23 cellular contexts compared by ENCODE assay signal in the genomic region with DNA sequence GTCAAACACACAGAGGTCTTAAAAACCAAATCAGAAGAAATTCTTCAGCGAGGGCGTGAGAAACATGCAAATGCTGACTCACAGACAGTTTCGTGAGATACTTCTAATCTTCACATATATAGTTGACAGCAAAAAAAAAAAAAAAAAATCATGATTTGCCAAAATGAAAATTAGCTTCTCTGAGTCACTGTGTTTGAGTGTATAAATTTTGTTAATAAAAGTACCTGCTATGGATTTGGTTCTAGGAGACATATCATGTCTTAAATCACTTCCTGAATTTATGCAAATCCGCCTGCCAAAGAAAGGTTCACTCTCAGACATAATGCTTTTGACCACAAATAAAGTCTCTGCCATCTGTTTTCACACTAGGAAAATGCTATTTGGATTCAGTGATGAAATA.
DNase-seq lines count a peak whose midpoint lies in the region; ATAC-seq, FAIRE-seq and TF ChIP-seq lines count a peak whose summit lies in the region.
"Had no signal": no experiment of that assay in that cellular context is flagged by ENCODE, and none has a peak within 500 bp of the region (broad histone marks: within the 10 kb centered on the region; RNA-seq: fewer than 3 reads in every experiment).

No MANE protein-coding gene starts in this region.

- no peak for TF ChIP-seq CTCF in D721Med (IDR thresholded peaks at IDR 0.05; ENCODE audit: insufficient read depth, missing control alignments)

- no peak for DNase-seq in D721Med (ENCODE audit: insufficient read length, low spot score)
- DNase-seq in NCI-H526 treated with DMSO at 0.1 percent for 48 hours (lab: John Stamatoyannopoulos, UW) = peak; percentile 95
- DNase-seq in NCI-H2107 (lab: John Stamatoyannopoulos, UW) = no peak
- no peak for DNase-seq in medulla oblongata (ENCODE audit: extremely low spot score)
- DNase-seq: activated CD4-positive, alpha-beta T cell treated with anti-CD3 and anti-CD28 coated beads, Interleukin-2, amount 10 ng/mL, durations not matched to agents 24 days and 14 days; activated CD8-positive, alpha-beta memory T cell treated with anti-CD3 and anti-CD28 coated beads, Interleukin-2, amount 50 U/mL, for 4 hours; activated effector memory CD4-positive, alpha-beta T cell treated with Interleukin-2 at 50 U/mL for 16 hours; brain microvascular endothelial cell; H7; left cardiac atrium; NCI-H774; pancreas; Right ventricle myocardium superior had no signal

- peak; percentile 41 for FAIRE-seq in D721Med (lab: Jason Lieb, UNC)
- FAIRE-seq: A549, colon, G401.6, pancreas, TTC549 had no signal

- ATAC-seq in GM18520 (IDR thresholded peaks at IDR 0.05; ENCODE audit: unreplicated experiment) = peak; percentile 20
- peak; percentile 11 for ATAC-seq in HG02973 (IDR thresholded peaks at IDR 0.05; ENCODE audit: unreplicated experiment)
- no peak for ATAC-seq in GM21786 (IDR thresholded peaks at IDR 0.05; ENCODE audit: unreplicated experiment)
- no peak for ATAC-seq in GM21526 (IDR thresholded peaks at IDR 0.05; ENCODE audit: low FRiP score, unreplicated experiment)
- ATAC-seq: A549; left cardiac atrium; natural killer cell treated with Interleukin-12 subunit alpha and Interleukin-12 subunit beta and Interleukin-15 and Interleukin-18, amount 100 ng/mL, for 72 hours; pancreas; stimulated activated effector memory CD8-positive, alpha-beta T cell treated with anti-CD3 and anti-CD28 coated beads, Interleukin-12 subunit alpha, Interleukin-12 subunit beta, amount 100 ng/mL, for 72 hours had no signal

Comparison
In these comparisons a context has a peak if more than half of its experiments do, and no peak if none do; other contexts are left out.
1. ATAC-seq: peak in GM18520 (single experiment) and HG02973 (single experiment); none in GM21786 (single experiment) and GM21526 (single experiment).